23 cellular contexts compared by ENCODE assay signal in genomic region chr16:56343661-56344517, GRCh38.
DNase-seq lines count a peak whose midpoint lies in the region; ATAC-seq and TF ChIP-seq lines count a peak whose summit lies in the region.
"Had no signal": no experiment of that assay in that cellular context is flagged by ENCODE, and none has a peak within 500 bp of the region (broad histone marks: within the 10 kb centered on the region; RNA-seq: fewer than 3 reads in every experiment).

No MANE protein-coding gene starts in this region.

- no peak for TF ChIP-seq POLR2A in breast epithelium (IDR thresholded peaks at IDR 0.05)
- TF ChIP-seq POLR2A in uterus (IDR thresholded peaks at IDR 0.05), result no peak

- H3K27me3 ChIP-seq in breast epithelium (no peaks in the 10 kb centered on the region), dorsolateral prefrontal cortex (no peaks in the 10 kb centered on the region), osteoblast (ENCODE audit: insufficient read depth, low read length) (no peaks in the 10 kb centered on the region), uterus (no peaks in the 10 kb centered on the region)
- H3K27me3 ChIP-seq: BLaER1 treated with 17β-estradiol and CSF1 and Interleukin-3, amounts not matched to agents 10 nM and 100 nM had no signal

- H3K36me3 Mint-ChIP-seq in MCF 10A (ENCODE audit: insufficient read depth, unreplicated experiment), result no peaks in the 10 kb centered on the region
- H3K36me3 Mint-ChIP-seq in activated CD4-positive, alpha-beta T cell treated with anti-CD3 and anti-CD28 coated beads, Interleukin-2, amount 10 ng/mL, durations not matched to agents 24 days and 14 days (ENCODE audit: low read depth), result no peaks in the 10 kb centered on the region
- H3K36me3 Mint-ChIP-seq: activated naive CD4-positive, alpha-beta T cell treated with anti-CD3 and anti-CD28 coated beads, Interleukin-2, amount 10 ng/mL, durations not matched to agents 7 days and 5 days had no signal

- POLR2A ChIA-PET in MCF 10A (lab: Yijun Ruan, JAX), result interaction anchor here (1.0 to 1.7 kb wide), 3 partner anchors 12 to 107 kb away, joined by 3 to 6 read pairs (median 4); partner anchors contain the start of genes NUDT21 and OGFOD1

- intact Hi-C loops in MCF 10A (cut with micrococcal nuclease), result no loop called here
- intact Hi-C loops in breast epithelium (cut with DNase I; ENCODE audit: low total_unique reads), result no loop called here
- intact Hi-C loops in dorsolateral prefrontal cortex (cut with DNase I), result loop anchor here in 1 of 2 donors (10.0 kb wide), 1 partner anchor 499 kb away; no protein-coding TSS in a partner anchor
- intact Hi-C loops in activated CD4-positive, alpha-beta T cell treated with anti-CD3 and anti-CD28 coated beads, Interleukin-2, amount 10 ng/mL, durations not matched to agents 24 days and 14 days (cut with micrococcal nuclease), result no loop called here
- intact Hi-C loops in uterus (cut with DNase I; ENCODE audit: low total_unique reads), result no loop called here

- H3K9me3 Mint-ChIP-seq in MCF 10A (ENCODE audit: unreplicated experiment), result no peaks in the 10 kb centered on the region
- no peaks in the 10 kb centered on the region for H3K9me3 Mint-ChIP-seq in activated CD4-positive, alpha-beta T cell treated with anti-CD3 and anti-CD28 coated beads, Interleukin-2, amount 10 ng/mL, durations not matched to agents 24 days and 14 days
- H3K9me3 Mint-ChIP-seq: activated CD4-positive, alpha-beta memory T cell treated with anti-CD3 and anti-CD28 coated beads, Interleukin-2, amount 10 ng/mL, durations not matched to agents 7 days and 5 days; activated naive CD4-positive, alpha-beta T cell treated with anti-CD3 and anti-CD28 coated beads, Interleukin-2, amount 10 ng/mL, durations not matched to agents 7 days and 5 days; activated T-cell treated with anti-CD3 and anti-CD28 coated beads, Interleukin-2, amount 50 U/mL, for 4 hours; nephron had no signal

- peaks cover 10% of the 10 kb centered on the region for H3K4me1 Mint-ChIP-seq in MCF 10A (ENCODE audit: insufficient read depth, unreplicated experiment)
- H3K4me1 Mint-ChIP-seq in activated CD4-positive, alpha-beta T cell treated with anti-CD3 and anti-CD28 coated beads, Interleukin-2, amount 10 ng/mL, durations not matched to agents 24 days and 14 days, result no peaks in the 10 kb centered on the region
- H3K4me1 Mint-ChIP-seq: activated CD4-positive, alpha-beta memory T cell treated with anti-CD3 and anti-CD28 coated beads, Interleukin-2, amount 10 ng/mL, durations not matched to agents 7 days and 5 days; activated naive CD4-positive, alpha-beta T cell treated with anti-CD3 and anti-CD28 coated beads, Interleukin-2, amount 10 ng/mL, durations not matched to agents 7 days and 5 days; nephron had no signal

- H3K4me3 ChIP-seq in breast epithelium, result no peak overlapping the region
- H3K4me3 ChIP-seq in dorsolateral prefrontal cortex, result no peak overlapping the region
- no peak overlapping the region for H3K4me3 ChIP-seq in osteoblast (ENCODE audit: insufficient read depth, low read length)
- no peak overlapping the region for H3K4me3 ChIP-seq in uterus
- H3K4me3 ChIP-seq: BLaER1 treated with 17β-estradiol and CSF1 and Interleukin-3, amounts not matched to agents 10 nM and 100 nM; skin epidermis had no signal

- no peak for ATAC-seq in HG03457 (IDR thresholded peaks at IDR 0.05; ENCODE audit: unreplicated experiment)
- ATAC-seq: activated T-cell treated with anti-CD3 and anti-CD28 coated beads, Interleukin-2, amount 50 U/mL, for 4 hours had no signal

- H3K36me3 ChIP-seq in breast epithelium (no peaks in the 10 kb centered on the region), osteoblast (ENCODE audit: insufficient read depth, low read length) (no peaks in the 10 kb centered on the region), uterus (no peaks in the 10 kb centered on the region)
- H3K36me3 ChIP-seq: BLaER1 treated with 17β-estradiol and CSF1 and Interleukin-3, amounts not matched to agents 10 nM and 100 nM had no signal

- H3K27ac Mint-ChIP-seq in MCF 10A (ENCODE audit: low read depth, unreplicated experiment), result no peak overlapping the region
- no peak overlapping the region for H3K27ac Mint-ChIP-seq in activated CD4-positive, alpha-beta T cell treated with anti-CD3 and anti-CD28 coated beads, Interleukin-2, amount 10 ng/mL, durations not matched to agents 24 days and 14 days
- H3K27ac Mint-ChIP-seq: activated CD4-positive, alpha-beta memory T cell treated with anti-CD3 and anti-CD28 coated beads, Interleukin-2, amount 10 ng/mL, durations not matched to agents 7 days and 5 days; activated naive CD4-positive, alpha-beta T cell treated with anti-CD3 and anti-CD28 coated beads, Interleukin-2, amount 10 ng/mL, durations not matched to agents 7 days and 5 days; progenitor cell of endocrine pancreas had no signal

- H3K4me1 ChIP-seq in breast epithelium (no peaks in the 10 kb centered on the region), osteoblast (ENCODE audit: insufficient read depth, low read length) (no peaks in the 10 kb centered on the region), uterus (no peaks in the 10 kb centered on the region)

- H4K20me1 ChIP-seq in osteoblast (ENCODE audit: insufficient read depth, low read length), result no peaks in the 10 kb centered on the region

- peak; percentile 46 for DNase-seq in MCF 10A (ENCODE audit: unreplicated experiment)
- DNase-seq in breast epithelium (ENCODE audit: low spot score in 2 of 2), result no peak
- peak; percentile 40 for DNase-seq in LoVo (ENCODE audit: low spot score)
- no peak for DNase-seq in dorsolateral prefrontal cortex
- DNase-seq in osteoblast (ENCODE audit: insufficient read length, low spot score, missing footprints), result peak; percentile 93
- DNase-seq in activated CD4-positive, alpha-beta T cell treated with anti-CD3 and anti-CD28 coated beads, Interleukin-2, amount 10 ng/mL, durations not matched to agents 24 days and 14 days, result no peak
- no peak for DNase-seq in uterus
- DNase-seq: 8988T; activated CD4-positive, alpha-beta memory T cell treated with anti-CD3 and anti-CD28 coated beads, Interleukin-2, amount 10 ng/mL, durations not matched to agents 7 days and 5 days; activated naive CD4-positive, alpha-beta T cell treated with anti-CD3 and anti-CD28 coated beads, Interleukin-2, amount 10 ng/mL, durations not matched to agents 7 days and 5 days; activated T-cell treated with anti-CD3 and anti-CD28 coated beads, Interleukin-2, amount 50 U/mL, for 4 hours; foreskin fibroblast; GDM1; H7; MV-4-11; NCI-H2029; SHP77 treated with DMSO at 0.1 percent for 48 hours; stimulated activated CD4-positive, alpha-beta T cell treated with anti-CD3 and anti-CD28 coated beads, Interleukin-4, amount 100 ng/mL, for 24 hours had no signal

- H3K9me3 ChIP-seq in breast epithelium (no peaks in the 10 kb centered on the region), osteoblast (ENCODE audit: low read depth, low read length) (no peaks in the 10 kb centered on the region), uterus (no peaks in the 10 kb centered on the region)
- H3K9me3 ChIP-seq: BLaER1 treated with 17β-estradiol and CSF1 and Interleukin-3, amounts not matched to agents 10 nM and 100 nM had no signal

- TF ChIP-seq CTCF in MCF 10A (IDR thresholded peaks at IDR 0.05; ENCODE audit: unreplicated experiment) (no peak), breast epithelium (IDR thresholded peaks at IDR 0.05) (no peak), dorsolateral prefrontal cortex (IDR thresholded peaks at IDR 0.05 in 54 of 56, conservative IDR thresholded peaks at IDR 0.05 in 2 of 56; ENCODE audit: low read depth in 1 of 56, partially characterized antibody in 56 of 56) (no peak), osteoblast (IDR thresholded peaks at IDR 0.05; ENCODE audit: extremely low read depth, low read depth, low read length) (no peak), uterus (IDR thresholded peaks at IDR 0.05) (no peak)

- no TSS peak for BruUV-seq in MCF 10A (replicated peaks; lab: Mats Ljungman, UMichigan)

- H3K27me3 Mint-ChIP-seq in MCF 10A (ENCODE audit: insufficient read depth, unreplicated experiment), result no peaks in the 10 kb centered on the region
- H3K27me3 Mint-ChIP-seq in activated CD4-positive, alpha-beta T cell treated with anti-CD3 and anti-CD28 coated beads, Interleukin-2, amount 10 ng/mL, durations not matched to agents 24 days and 14 days, result no peaks in the 10 kb centered on the region
- H3K27me3 Mint-ChIP-seq: activated CD4-positive, alpha-beta memory T cell treated with anti-CD3 and anti-CD28 coated beads, Interleukin-2, amount 10 ng/mL, durations not matched to agents 7 days and 5 days; activated naive CD4-positive, alpha-beta T cell treated with anti-CD3 and anti-CD28 coated beads, Interleukin-2, amount 10 ng/mL, durations not matched to agents 7 days and 5 days; progenitor cell of endocrine pancreas had no signal

- no peaks in the 10 kb centered on the region for H3K79me2 ChIP-seq in osteoblast (ENCODE audit: insufficient read depth, low read length)

- H3K27ac ChIP-seq in breast epithelium (no peak overlapping the region), dorsolateral prefrontal cortex (peak overlapping the region in 35 of 59 donors; percentile 1 to 74 (median 45)), osteoblast (ENCODE audit: low read depth, low read length) (no peak overlapping the region), uterus (no peak overlapping the region)
- H3K27ac ChIP-seq: BLaER1 treated with 17β-estradiol and CSF1 and Interleukin-3, amounts not matched to agents 10 nM and 100 nM had no signal

- H2AFZ ChIP-seq in osteoblast (ENCODE audit: low read length), result no peak overlapping the region

- CTCF ChIA-PET in MCF 10A (lab: Yijun Ruan, JAX), result interaction anchor here (1.5 to 15.1 kb wide), 6 partner anchors 9 to 19 kb away, joined by 4 to 233 read pairs (median 15); no protein-coding TSS in a partner anchor

- no peak overlapping the region for H3K4me2 ChIP-seq in osteoblast (ENCODE audit: insufficient read depth, low read length)

- H3K4me3 Mint-ChIP-seq in MCF 10A (ENCODE audit: unreplicated experiment), result no peak overlapping the region
- H3K4me3 Mint-ChIP-seq in activated CD4-positive, alpha-beta T cell treated with anti-CD3 and anti-CD28 coated beads, Interleukin-2, amount 10 ng/mL, durations not matched to agents 24 days and 14 days, result no peak overlapping the region
- H3K4me3 Mint-ChIP-seq: activated CD4-positive, alpha-beta memory T cell treated with anti-CD3 and anti-CD28 coated beads, Interleukin-2, amount 10 ng/mL, durations not matched to agents 7 days and 5 days; activated naive CD4-positive, alpha-beta T cell treated with anti-CD3 and anti-CD28 coated beads, Interleukin-2, amount 10 ng/mL, durations not matched to agents 7 days and 5 days; activated T-cell treated with anti-CD3 and anti-CD28 coated beads, Interleukin-2, amount 50 U/mL, for 4 hours; nephron had no signal

Comparison
In these comparisons a context has a peak if more than half of its experiments do, and no peak if none do; other contexts are left out.
1. DNase-seq: peak in MCF 10A (single experiment), LoVo (single experiment) and osteoblast (single experiment); none in breast epithelium (0 of 2), dorsolateral prefrontal cortex (0 of 10), activated CD4-positive, alpha-beta T cell treated with anti-CD3 and anti-CD28 coated beads, Interleukin-2, amount 10 ng/mL, durations not matched to agents 24 days and 14 days (single experiment) and uterus (0 of 2).
2. H3K27ac ChIP-seq: peak in dorsolateral prefrontal cortex (35 of 59); none in breast epithelium (0 of 2), osteoblast (single experiment) and uterus (0 of 2).